Comparison of ENCODE assay signal across 25 cellular contexts in the genomic region with DNA sequence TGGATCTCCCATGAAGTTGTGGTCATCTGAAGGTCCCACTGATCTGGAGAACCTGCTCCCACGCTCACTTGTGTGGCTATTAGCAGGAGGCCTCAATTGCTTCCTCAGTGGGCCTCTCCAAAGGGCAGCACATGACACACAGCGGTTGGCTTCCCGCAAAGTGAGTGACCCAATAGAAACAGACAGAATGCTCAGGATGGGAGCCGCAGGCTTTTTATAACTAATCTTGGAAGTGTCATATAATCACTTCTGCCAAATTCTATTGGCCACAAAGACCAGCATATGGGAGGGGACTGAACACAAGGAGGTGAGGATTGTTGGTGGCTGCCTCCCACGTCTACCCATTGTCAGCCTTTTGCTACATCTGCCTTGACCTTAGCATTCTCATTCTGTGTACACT. TPM values are rescaled to one million over a fixed set of nuclear protein-coding genes. Genes with fewer than 3 reads are reported as not detected.
"Had no signal": no experiment of that assay in that cellular context is flagged by ENCODE, and none has a peak within 500 bp of the region (broad histone marks: within the 10 kb centered on the region; RNA-seq: fewer than 3 reads in every experiment).

No MANE protein-coding gene starts in this region.

- H3K9me3 Mint-ChIP-seq: activated CD4-positive, alpha-beta memory T cell treated with anti-CD3 and anti-CD28 coated beads, Interleukin-2, amount 10 ng/mL, durations not matched to agents 7 days and 5 days; activated CD4-positive, alpha-beta T cell treated with anti-CD3 and anti-CD28 coated beads, Interleukin-2, amount 10 ng/mL, durations not matched to agents 7 days and 5 days; activated naive CD4-positive, alpha-beta T cell treated with anti-CD3 and anti-CD28 coated beads, Interleukin-2, amount 10 ng/mL, durations not matched to agents 7 days and 5 days; activated T-helper 2 cell treated with anti-CD3 and anti-CD28 coated beads, Interferon-gamma antibody, Interleukin-2, Interleukin-4, amounts not matched to agents 10 μg/mL and 5 μg/mL and 100 μg/mL, durations not matched to agents 14 hours and 24 hours and 36 hours; effector memory CD8-positive, alpha-beta T cell had no signal

- H3K4me3 ChIP-seq: esophagus muscularis mucosa had no signal

- H3K27ac ChIP-seq: brain microvascular endothelial cell, esophagus muscularis mucosa, foreskin keratinocyte had no signal

- H3K27me3 ChIP-seq: brain microvascular endothelial cell, esophagus muscularis mucosa, foreskin keratinocyte had no signal

- H3K36me3 Mint-ChIP-seq: activated CD8-positive, alpha-beta memory T cell treated with anti-CD3 and anti-CD28 coated beads, Interleukin-2, amount 10 ng/mL, durations not matched to agents 7 days and 5 days; activated naive CD8-positive, alpha-beta T cell had no signal

- H3K4me1 ChIP-seq: foreskin keratinocyte had no signal

- H3K4me3 Mint-ChIP-seq: activated CD4-positive, alpha-beta memory T cell treated with anti-CD3 and anti-CD28 coated beads, Interleukin-2, amount 10 ng/mL, durations not matched to agents 7 days and 5 days; activated CD4-positive, alpha-beta T cell treated with anti-CD3 and anti-CD28 coated beads, Interleukin-2, amount 10 ng/mL, durations not matched to agents 7 days and 5 days; activated CD8-positive, alpha-beta memory T cell treated with anti-CD3 and anti-CD28 coated beads, Interleukin-2, amount 10 ng/mL, durations not matched to agents 7 days and 5 days; activated naive CD4-positive, alpha-beta T cell treated with anti-CD3 and anti-CD28 coated beads, Interleukin-2, amount 10 ng/mL, durations not matched to agents 7 days and 5 days; activated naive CD8-positive, alpha-beta T cell; effector memory CD8-positive, alpha-beta T cell had no signal

- H3K9me3 ChIP-seq: esophagus muscularis mucosa had no signal

- H3K4me1 Mint-ChIP-seq: activated CD4-positive, alpha-beta memory T cell treated with anti-CD3 and anti-CD28 coated beads, Interleukin-2, amount 10 ng/mL, durations not matched to agents 7 days and 5 days; activated CD4-positive, alpha-beta T cell treated with anti-CD3 and anti-CD28 coated beads, Interleukin-2, amount 10 ng/mL, durations not matched to agents 7 days and 5 days; activated CD8-positive, alpha-beta memory T cell treated with anti-CD3 and anti-CD28 coated beads, Interleukin-2, amount 10 ng/mL, durations not matched to agents 7 days and 5 days; activated naive CD4-positive, alpha-beta T cell treated with anti-CD3 and anti-CD28 coated beads, Interleukin-2, amount 10 ng/mL, durations not matched to agents 7 days and 5 days had no signal

- ATAC-seq: activated CD8-positive, alpha-beta memory T cell treated with anti-CD3 and anti-CD28 coated beads, Interleukin-2, amount 10 ng/mL, durations not matched to agents 7 days and 5 days; effector memory CD8-positive, alpha-beta T cell; foreskin keratinocyte had no signal

- DNase-seq: activated CD4-positive, alpha-beta memory T cell treated with anti-CD3 and anti-CD28 coated beads, Interleukin-2, amount 10 ng/mL, durations not matched to agents 7 days and 5 days; activated CD4-positive, alpha-beta T cell treated with anti-CD3 and anti-CD28 coated beads for 1 hour; activated CD4-positive, alpha-beta T cell treated with anti-CD3 and anti-CD28 coated beads for 4 hours; activated CD4-positive, alpha-beta T cell treated with anti-CD3 and anti-CD28 coated beads, Interleukin-2, amount 10 ng/mL, durations not matched to agents 7 days and 5 days; activated CD4-positive, alpha-beta T cell treated with anti-CD3 and anti-CD28 coated beads, Interleukin-2, amount 50 U/mL, for 4 hours; activated CD8-positive, alpha-beta memory T cell treated with anti-CD3 and anti-CD28 coated beads, Interleukin-2, amount 10 ng/mL, durations not matched to agents 7 days and 5 days; activated CD8-positive, alpha-beta memory T cell treated with anti-CD3 and anti-CD28 coated beads, Interleukin-2, amount 50 U/mL, for 4 hours; activated effector memory CD4-positive, alpha-beta T cell treated with anti-CD3 and anti-CD28 coated beads, Interleukin-2, amount 50 U/mL, for 16 hours; activated naive CD4-positive, alpha-beta T cell treated with anti-CD3 and anti-CD28 coated beads, Interleukin-2, amount 10 ng/mL, durations not matched to agents 7 days and 5 days; activated T-cell treated with anti-CD3 and anti-CD28 coated beads, Interleukin-2, amount 50 U/mL, for 1 hour; amniotic stem cell; anterior cingulate cortex; brain microvascular endothelial cell; caudate nucleus; cortex of kidney; dermis blood vessel endothelial cell; effector CD4-positive, alpha-beta T cell; effector memory CD8-positive, alpha-beta T cell; erythroblast; foreskin keratinocyte; head of caudate nucleus; T-helper 2 cell had no signal

- H3K27me3 Mint-ChIP-seq: activated CD4-positive, alpha-beta memory T cell treated with anti-CD3 and anti-CD28 coated beads, Interleukin-2, amount 10 ng/mL, durations not matched to agents 7 days and 5 days; activated CD4-positive, alpha-beta T cell treated with anti-CD3 and anti-CD28 coated beads, Interleukin-2, amount 10 ng/mL, durations not matched to agents 7 days and 5 days; activated CD8-positive, alpha-beta memory T cell treated with anti-CD3 and anti-CD28 coated beads, Interleukin-2, amount 10 ng/mL, durations not matched to agents 7 days and 5 days; activated naive CD4-positive, alpha-beta T cell treated with anti-CD3 and anti-CD28 coated beads, Interleukin-2, amount 10 ng/mL, durations not matched to agents 7 days and 5 days; activated naive CD8-positive, alpha-beta T cell; effector memory CD8-positive, alpha-beta T cell had no signal

- H3K27ac Mint-ChIP-seq: activated CD4-positive, alpha-beta memory T cell treated with anti-CD3 and anti-CD28 coated beads, Interleukin-2, amount 10 ng/mL, durations not matched to agents 7 days and 5 days; activated CD4-positive, alpha-beta T cell treated with anti-CD3 and anti-CD28 coated beads, Interleukin-2, amount 10 ng/mL, durations not matched to agents 7 days and 5 days; activated CD8-positive, alpha-beta memory T cell treated with anti-CD3 and anti-CD28 coated beads, Interleukin-2, amount 10 ng/mL, durations not matched to agents 7 days and 5 days; activated naive CD4-positive, alpha-beta T cell treated with anti-CD3 and anti-CD28 coated beads, Interleukin-2, amount 10 ng/mL, durations not matched to agents 7 days and 5 days; activated naive CD8-positive, alpha-beta T cell; activated T-helper 2 cell treated with anti-CD3 and anti-CD28 coated beads, Interferon-gamma antibody, Interleukin-2, Interleukin-4, amounts not matched to agents 10 μg/mL and 5 μg/mL and 100 μg/mL, durations not matched to agents 14 hours and 24 hours and 36 hours had no signal

RNA-seq across cellular contexts. Expression of a gene that starts 22.1 kb away (rescaled TPM):
- total RNA-seq: activated CD4-positive, alpha-beta memory T cell treated with anti-CD3 and anti-CD28 coated beads, Interleukin-2, amount 10 ng/mL, durations not matched to agents 7 days and 5 days; activated CD4-positive, alpha-beta T cell treated with anti-CD3 and anti-CD28 coated beads, Interleukin-2, amount 10 ng/mL, durations not matched to agents 7 days and 5 days had no signal
